Comparison of ENCODE assay signal across 14 cellular contexts in genomic region chr7:36279926-36280315, GRCh38.
DNase-seq lines count a peak whose midpoint lies in the region; TF ChIP-seq lines count a peak whose summit lies in the region.
"Had no signal": no experiment of that assay in that cellular context is flagged by ENCODE, and none has a peak within 500 bp of the region (broad histone marks: within the 10 kb centered on the region; RNA-seq: fewer than 3 reads in every experiment).

No MANE protein-coding gene starts in this region.

- H3K36me3 ChIP-seq in mammary epithelial cell (ENCODE audit: insufficient read depth, low read length) = no peaks in the 10 kb centered on the region

- H4K20me1 ChIP-seq in mammary epithelial cell (ENCODE audit: insufficient read depth, low read length) = no peaks in the 10 kb centered on the region

- in situ Hi-C loops in mammary epithelial cell (cut with MboI; ENCODE audit: low sequenced_read_pairs in 2 of 2) = no loop called here

- no peaks in the 10 kb centered on the region for H3K9me3 Mint-ChIP-seq in MCF 10A (ENCODE audit: unreplicated experiment)
- H3K9me3 Mint-ChIP-seq in dendritic cell treated with granulocyte-macrophage colony-stimulating factor and Interleukin-4, amounts not matched to agents 40 ng/mL and 50 ng/mL, for 4 days = no peaks in the 10 kb centered on the region
- H3K9me3 Mint-ChIP-seq in osteocyte (ENCODE audit: unreplicated experiment) = no peaks in the 10 kb centered on the region

- CTCF ChIA-PET in MCF 10A (lab: Yijun Ruan, JAX) = interaction anchor here (2.0 to 2.6 kb wide), 2 partner anchors 11 to 151 kb away, joined by 6 to 22 read pairs; no protein-coding TSS in a partner anchor
- CTCF ChIA-PET in mammary epithelial cell (lab: Charles Lee; ENCODE audit: low non-redundant PET) = interaction anchor here (0.6 kb wide), 1 partner anchor 148 kb away, joined by 8 read pairs; no protein-coding TSS in a partner anchor

- no peaks in the 10 kb centered on the region for H3K27me3 ChIP-seq in mammary epithelial cell (ENCODE audit: insufficient read depth, low read length)

- DNase-seq in MCF 10A (ENCODE audit: unreplicated experiment) (no peak), mammary epithelial cell (no peak), osteocyte (ENCODE audit: extremely low spot score, unreplicated experiment) (no peak), NCI-H748 (lab: John Stamatoyannopoulos, UW; ENCODE audit: unreplicated experiment) (no peak), NCI-H1092 (lab: John Stamatoyannopoulos, UW) (no peak), HPDE6-E6E7 (ENCODE audit: extremely low spot score) (no peak)
- no peak for DNase-seq in activated CD4-positive, alpha-beta T cell treated with anti-CD3 and anti-CD28 coated beads, Interleukin-2, amount 50 U/mL, for 4 hours
- DNase-seq: activated CD4-positive, CD25-positive, alpha-beta regulatory T cell treated with anti-CD3 and anti-CD28 coated beads, Interleukin-2, amount 50 U/mL, for 72 hours; activated naive CD4-positive, alpha-beta T cell treated with anti-CD3 and anti-CD28 coated beads, Interleukin-2, amount 50 U/mL, for 16 hours; GDM1; NCI-H187 treated with DMSO at 0.1 percent for 48 hours; stimulated activated naive CD8-positive, alpha-beta T cell treated with anti-CD3 and anti-CD28 coated beads, Interleukin-15, Interleukin-2, amounts not matched to agents 100 U/mL and 50 U/mL, for 24 hours; SW 1271 had no signal

- 97% methylated on average over 9 of the region's 9 CpGs for WGBS in mammary epithelial cell (ENCODE audit: low coverage, missing lambda C conversion rate)

- H3K4me1 Mint-ChIP-seq in MCF 10A (ENCODE audit: insufficient read depth, unreplicated experiment) (peaks cover 21% of the 10 kb centered on the region), osteocyte (ENCODE audit: unreplicated experiment) (peaks cover 52% of the 10 kb centered on the region)
- peaks cover 69% of the 10 kb centered on the region for H3K4me1 Mint-ChIP-seq in dendritic cell treated with granulocyte-macrophage colony-stimulating factor and Interleukin-4, amounts not matched to agents 40 ng/mL and 50 ng/mL, for 4 days (ENCODE audit: low read depth)

- H3K9ac ChIP-seq in mammary epithelial cell (ENCODE audit: insufficient read depth, low read length) = no peak overlapping the region

- H3K36me3 Mint-ChIP-seq in MCF 10A (ENCODE audit: insufficient read depth, unreplicated experiment) (no peaks in the 10 kb centered on the region), osteocyte (ENCODE audit: unreplicated experiment) (no peaks in the 10 kb centered on the region)
- H3K36me3 Mint-ChIP-seq in dendritic cell treated with granulocyte-macrophage colony-stimulating factor and Interleukin-4, amounts not matched to agents 40 ng/mL and 50 ng/mL, for 4 days (ENCODE audit: low read depth) = peaks cover 12% of the 10 kb centered on the region

- dilution Hi-C loops in mammary epithelial cell (cut with HindIII; ENCODE audit: low sequenced_read_pairs) = no loop called here

- TF ChIP-seq CTCF in MCF 10A (IDR thresholded peaks at IDR 0.05; ENCODE audit: unreplicated experiment) (no peak), mammary epithelial cell (conservative IDR thresholded peaks at IDR 0.05 in 1 of 2, IDR thresholded peaks at IDR 0.05 in 1 of 2; ENCODE audit: extremely low read depth in 1 of 2, insufficient read depth in 1 of 2, low read depth in 1 of 2, low read length in 2 of 2) (no peak), osteocyte (IDR thresholded peaks at IDR 0.05) (no peak)

- peaks cover 12% of the 10 kb centered on the region for H3K4me1 ChIP-seq in mammary epithelial cell (ENCODE audit: insufficient read depth, low read length)

- H3K9me3 ChIP-seq in mammary epithelial cell (replicated peaks; ENCODE audit: insufficient read depth, low read length) = no peaks in the 10 kb centered on the region

- no peak overlapping the region for H2AFZ ChIP-seq in mammary epithelial cell (ENCODE audit: low read depth, low read length)

- H3K27me3 Mint-ChIP-seq in MCF 10A (ENCODE audit: insufficient read depth, unreplicated experiment) (no peaks in the 10 kb centered on the region), osteocyte (ENCODE audit: unreplicated experiment) (no peaks in the 10 kb centered on the region)
- H3K27me3 Mint-ChIP-seq in dendritic cell treated with granulocyte-macrophage colony-stimulating factor and Interleukin-4, amounts not matched to agents 40 ng/mL and 50 ng/mL, for 4 days = no peaks in the 10 kb centered on the region

- H3K4me3 ChIP-seq in mammary epithelial cell (replicated peaks in 1 of 3; ENCODE audit: insufficient read depth in 1 of 3, low read depth in 2 of 3, low read length in 3 of 3) = no peak overlapping the region

- H3K4me3 Mint-ChIP-seq in MCF 10A (ENCODE audit: unreplicated experiment) (no peak overlapping the region), osteocyte (ENCODE audit: unreplicated experiment) (no peak overlapping the region)
- no peak overlapping the region for H3K4me3 Mint-ChIP-seq in dendritic cell treated with granulocyte-macrophage colony-stimulating factor and Interleukin-4, amounts not matched to agents 40 ng/mL and 50 ng/mL, for 4 days

- H3K27ac Mint-ChIP-seq in MCF 10A (ENCODE audit: low read depth, unreplicated experiment) (peak overlapping the region; percentile 28), osteocyte (ENCODE audit: unreplicated experiment) (peak overlapping the region; percentile 11)
- peak overlapping the region; percentile 33 for H3K27ac Mint-ChIP-seq in dendritic cell treated with granulocyte-macrophage colony-stimulating factor and Interleukin-4, amounts not matched to agents 40 ng/mL and 50 ng/mL, for 4 days

- no TSS peak for BruUV-seq in MCF 10A (replicated peaks; lab: Mats Ljungman, UMichigan)
- no TSS peak for BruUV-seq in mammary epithelial cell (replicated peaks; lab: Mats Ljungman, UMichigan)

- intact Hi-C loops in MCF 10A (cut with micrococcal nuclease) = no loop called here
- intact Hi-C loops in mammary epithelial cell (cut with micrococcal nuclease) = no loop called here
- intact Hi-C loops in dendritic cell treated with granulocyte-macrophage colony-stimulating factor and Interleukin-4, amounts not matched to agents 40 ng/mL and 50 ng/mL, for 4 days (cut with micrococcal nuclease) = loop anchor here (5.0 to 10.0 kb wide), 3 partner anchors 88 to 163 kb away; partner anchors contain the start of gene EEPD1

- no peak overlapping the region for H3K4me2 ChIP-seq in mammary epithelial cell (ENCODE audit: insufficient read depth, low read depth, low read length)

- no peak overlapping the region for H3K27ac ChIP-seq in mammary epithelial cell (ENCODE audit: insufficient read depth, low read depth, low read length)

- POLR2A ChIA-PET in MCF 10A (lab: Yijun Ruan, JAX) = interaction anchor here (0.8 kb wide), 1 partner anchor 10 kb away, joined by 4 read pairs; no protein-coding TSS in a partner anchor

- no peaks in the 10 kb centered on the region for H3K79me2 ChIP-seq in mammary epithelial cell (ENCODE audit: insufficient read depth, low read length)
